1 cellular context compared by ENCODE assay signal in the genomic region with DNA sequence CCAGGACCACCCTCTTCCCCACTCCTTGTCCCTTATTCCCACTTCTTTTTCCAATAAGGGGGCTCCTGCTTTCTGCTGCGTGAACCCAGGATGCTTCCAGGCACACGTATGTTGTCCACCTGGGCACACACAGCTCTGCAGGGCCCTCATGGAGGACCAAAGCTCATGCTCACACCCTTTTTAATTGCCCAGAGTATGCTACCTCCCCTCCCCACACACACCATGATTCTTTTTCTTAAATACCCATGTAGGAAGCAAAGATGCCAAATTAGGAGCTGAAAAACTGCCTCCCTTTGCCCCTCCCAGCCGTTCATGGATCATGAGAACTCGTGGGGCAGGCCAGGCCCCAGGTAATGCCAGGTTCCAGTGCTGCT.
TF ChIP-seq lines count a peak whose summit lies in the region.

No MANE protein-coding gene starts in this region.

TF ChIP-seq in GM23338, 12 proteins besides CTCF, POLR2A, EP300 and RAD21 (continued from another document):
- no peak for TF ChIP-seq JUNB (IDR thresholded peaks at IDR 0.05; ENCODE audit: unreplicated experiment)
